ENCODE assay signal across 10 cellular contexts in genomic region chr22:46001046-46001425, GRCh38. TPM values are rescaled to one million over a fixed set of nuclear protein-coding genes. Genes with fewer than 3 reads are reported as not detected.
DNase-seq lines count a peak whose midpoint lies in the region; FAIRE-seq and TF ChIP-seq lines count a peak whose summit lies in the region.
"Had no signal": no experiment of that assay in that cellular context is flagged by ENCODE, and none has a peak within 500 bp of the region (broad histone marks: within the 10 kb centered on the region; RNA-seq: fewer than 3 reads in every experiment).

No MANE protein-coding gene starts in this region.

- H3K4me1 ChIP-seq in mesenchymal stem cell (ENCODE audit: control insufficient read depth, insufficient read depth, low read depth, low read length) = peaks cover 81% of the 10 kb centered on the region
- H3K4me1 ChIP-seq in small intestine (ENCODE audit: control insufficient read depth in 2 of 2, insufficient read depth in 1 of 2, low read depth in 1 of 2, low read length in 1 of 2) = no peaks in the 10 kb centered on the region

- H3K4me1 Mint-ChIP-seq in activated T-cell treated with anti-CD3 and anti-CD28 coated beads, Interleukin-2, amount 50 U/mL, for 24 hours (ENCODE audit: low read depth) = peaks cover 12% of the 10 kb centered on the region

- no peak overlapping the region for H3K4me2 ChIP-seq in mesenchymal stem cell (ENCODE audit: low read length, poor library complexity, severe bottlenecking)

- H3K9ac ChIP-seq in mesenchymal stem cell (ENCODE audit: low read length) = no peak overlapping the region

- H3K27ac ChIP-seq in WERI-Rb-1 (peak overlapping the region; percentile 41), mesenchymal stem cell (ENCODE audit: low read length, poor library complexity, severe bottlenecking) (no peak overlapping the region), small intestine (ENCODE audit: low read depth in 1 of 2, low read length in 1 of 2) (no peak overlapping the region)

- no peak for FAIRE-seq in small intestine (lab: Jason Lieb, UNC)

- peak overlapping the region; percentile 35 for H4K8ac ChIP-seq in mesenchymal stem cell (ENCODE audit: low read length)

- peak overlapping the region; percentile 18 to 93 for H2BK12ac ChIP-seq in mesenchymal stem cell (ENCODE audit: low read length in 2 of 2)

- H3K27me3 ChIP-seq in WERI-Rb-1 (ENCODE audit: insufficient read depth, low read depth, severe bottlenecking) (no peaks in the 10 kb centered on the region), mesenchymal stem cell (ENCODE audit: control insufficient read depth in 1 of 2, insufficient read depth in 1 of 2, low read length in 2 of 2) (no peaks in the 10 kb centered on the region), small intestine (ENCODE audit: control insufficient read depth in 2 of 2, insufficient read depth in 2 of 2, low read length in 2 of 2) (no peaks in the 10 kb centered on the region)

- H3K4me3 ChIP-seq in AG10803 (ENCODE audit: low read length) (no peak overlapping the region), GM12875 (ENCODE audit: low read depth, low read length) (no peak overlapping the region), WERI-Rb-1 (ENCODE audit: low read depth, low read length) (no peak overlapping the region), mesenchymal stem cell (ENCODE audit: insufficient read depth in 1 of 2, low read depth in 1 of 2, low read length in 2 of 2) (no peak overlapping the region), small intestine (ENCODE audit: low read depth in 1 of 2, low read length in 2 of 2) (no peak overlapping the region)

- H3K9me3 Mint-ChIP-seq in activated T-cell treated with anti-CD3 and anti-CD28 coated beads, Interleukin-2, amount 50 U/mL, for 24 hours = no peaks in the 10 kb centered on the region
- H3K9me3 Mint-ChIP-seq: activated T-cell treated with anti-CD3 and anti-CD28 coated beads, Interleukin-2, amount 50 U/mL, for 4 hours had no signal

- DNase-seq in AG10803 (ENCODE audit: low read depth) (no peak), WERI-Rb-1 (no peak), mesenchymal stem cell (no peak), small intestine (no peak), NCI-H2227 treated with DMSO at 0.1 percent for 48 hours (lab: John Stamatoyannopoulos, UW) (no peak), kidney glomerular epithelial cell (lab: John Stamatoyannopoulos, UW) (no peak)
- DNase-seq in activated T-cell treated with anti-CD3 and anti-CD28 coated beads, Interleukin-2, amount 50 U/mL, for 24 hours = no peak
- DNase-seq: activated T-cell treated with anti-CD3 and anti-CD28 coated beads, Interleukin-2, amount 50 U/mL, for 4 hours; mesendoderm had no signal

- H2AFZ ChIP-seq in mesenchymal stem cell (ENCODE audit: low read depth, low read length) = no peak overlapping the region

- WGBS in mesenchymal stem cell = 88% methylated on average over 3 of the region's 3 CpGs
- 49 to 76% (median 60%) methylated on average over 3 of the region's 3 CpGs for WGBS in small intestine, 3 donors

- peak; percentile 19; the same call in 1 of the 2 replicates for TF ChIP-seq CTCF in AG10803 (conservative IDR thresholded peaks at IDR 0.05; ENCODE audit: low read length)
- 0 out of 2 replicates have a peak, but pooled peaks have one; percentile 5 for TF ChIP-seq CTCF in GM12875 (IDR thresholded peaks at IDR 0.05; ENCODE audit: borderline replicate concordance, insufficient read depth, low read depth, low read length)
- TF ChIP-seq CTCF in WERI-Rb-1 (IDR thresholded peaks at IDR 0.05; ENCODE audit: low read depth, low read length) = peak; percentile 13; the same call in 1 of the 2 replicates

- peak overlapping the region in 1 of 2 experiments; percentile 90 for H3K18ac ChIP-seq in mesenchymal stem cell (ENCODE audit: low read depth in 1 of 2, low read length in 2 of 2)

- peak overlapping the region; percentile 84 for H2AK5ac ChIP-seq in mesenchymal stem cell (ENCODE audit: low read length, severe bottlenecking)

- H2BK5ac ChIP-seq in mesenchymal stem cell (ENCODE audit: low read depth, low read length, poor library complexity, severe bottlenecking) = no peak overlapping the region

- H3K9me3 ChIP-seq in WERI-Rb-1 (ENCODE audit: severe bottlenecking) = no peaks in the 10 kb centered on the region
- no peaks in the 10 kb centered on the region for H3K9me3 ChIP-seq in mesenchymal stem cell (ENCODE audit: control insufficient read depth, low read length)
- no peaks in the 10 kb centered on the region for H3K9me3 ChIP-seq in small intestine (ENCODE audit: control insufficient read depth, low read depth)

- no peaks in the 10 kb centered on the region for H3K27me3 Mint-ChIP-seq in activated T-cell treated with anti-CD3 and anti-CD28 coated beads, Interleukin-2, amount 50 U/mL, for 24 hours

- peak overlapping the region; percentile 87 for H4K91ac ChIP-seq in mesenchymal stem cell (ENCODE audit: low read length)

- H3K36me3 ChIP-seq in WERI-Rb-1 (no peaks in the 10 kb centered on the region), mesenchymal stem cell (ENCODE audit: control insufficient read depth in 1 of 2, insufficient read depth in 2 of 2, low read depth in 1 of 2, low read length in 2 of 2) (no peaks in the 10 kb centered on the region), small intestine (ENCODE audit: control insufficient read depth in 2 of 2, insufficient read depth in 2 of 2, low read length in 2 of 2) (no peaks in the 10 kb centered on the region)

- H3K4me3 Mint-ChIP-seq in activated T-cell treated with anti-CD3 and anti-CD28 coated beads, Interleukin-2, amount 50 U/mL, for 24 hours = no peak overlapping the region
- H3K4me3 Mint-ChIP-seq: activated T-cell treated with anti-CD3 and anti-CD28 coated beads, Interleukin-2, amount 50 U/mL, for 4 hours had no signal

- no peaks in the 10 kb centered on the region for H3K79me1 ChIP-seq in mesenchymal stem cell (replicated peaks; ENCODE audit: low read length, poor library complexity, severe bottlenecking)

- H2BK120ac ChIP-seq in mesenchymal stem cell (ENCODE audit: low read depth, low read length) = no peak overlapping the region

- H3K36me3 Mint-ChIP-seq in activated T-cell treated with anti-CD3 and anti-CD28 coated beads, Interleukin-2, amount 50 U/mL, for 24 hours (ENCODE audit: low read depth) = no peaks in the 10 kb centered on the region

- peak overlapping the region; percentile 62 to 90 for H3K4ac ChIP-seq in mesenchymal stem cell (ENCODE audit: low read depth in 1 of 2, low read length in 2 of 2)

- H3K14ac ChIP-seq in mesenchymal stem cell (ENCODE audit: low read length in 2 of 2) = peak overlapping the region in 1 of 2 experiments; percentile 90

- no peak overlapping the region for H3K23ac ChIP-seq in mesenchymal stem cell (ENCODE audit: low read length in 2 of 2)

- no peak overlapping the region for H3K27ac Mint-ChIP-seq in activated T-cell treated with anti-CD3 and anti-CD28 coated beads, Interleukin-2, amount 50 U/mL, for 24 hours

- H2BK15ac ChIP-seq in mesenchymal stem cell (ENCODE audit: low read depth, poor library complexity, severe bottlenecking) = no peak overlapping the region

RNA-seq across cellular contexts. Expression of gene WNT7B, which starts 24.1 kb away (rescaled TPM):
- polyA plus RNA-seq in mesenchymal stem cell (2013, experiment 1 of 2) = not detected
- not detected for polyA plus RNA-seq in mesenchymal stem cell (2013, experiment 2 of 2)
- under 1 TPM in 2 of 3 donors, not detected in 1; 0.03 to 0.22 TPM for polyA plus RNA-seq in small intestine
